In genomic region chr4:27366424-27366823, GRCh38 we compare ENCODE assay signal across 26 cellular contexts.
A peak's percentile ranks its signal among the peaks of the same experiment; 100 is the strongest.
DNase-seq lines count a peak whose midpoint lies in the region; ATAC-seq and TF ChIP-seq lines count a peak whose summit lies in the region.
"Had no signal": no experiment of that assay in that cellular context is flagged by ENCODE, and none has a peak within 500 bp of the region (broad histone marks: within the 10 kb centered on the region; RNA-seq: fewer than 3 reads in every experiment).

No MANE protein-coding gene starts in this region.

- intact Hi-C loops in PC-3 (cut with micrococcal nuclease) (no loop called here), sciatic nerve (cut with DNase I) (no loop called here)

- no TSS peak for BruUV-seq in PC-3 (replicated peaks; lab: Mats Ljungman, UMichigan)

- POLR2A ChIA-PET in PC-3 (lab: Charles Lee; ENCODE audit: unreplicated experiment) = no interaction called here

- in situ Hi-C loops in GM13976 (cut with MboI; ENCODE audit: low sequenced_read_pairs, unreplicated experiment) = no loop called here

- H3F3A ChIP-seq in PC-3 (ENCODE audit: low read length, unreplicated experiment) = no peaks in the 10 kb centered on the region

- H3K9ac ChIP-seq in PC-3 (ENCODE audit: low read length) = no peak overlapping the region

- no peaks in the 10 kb centered on the region for H4K20me1 ChIP-seq in PC-3 (ENCODE audit: low read length)

- no peak overlapping the region for H2AFZ ChIP-seq in PC-3 (ENCODE audit: low read length)

- CTCF ChIA-PET in PC-3 (lab: Charles Lee) = no interaction called here

- H3K27ac ChIP-seq in PC-3 (ENCODE audit: low read length) = no peak overlapping the region
- H3K27ac ChIP-seq: SJCRH30 had no signal

- ATAC-seq in PC-3 (no peak), sciatic nerve (no peak), GM19328 (IDR thresholded peaks at IDR 0.05; ENCODE audit: unreplicated experiment) (no peak), HG03439 (IDR thresholded peaks at IDR 0.05; ENCODE audit: unreplicated experiment) (no peak)
- ATAC-seq: activated T-cell treated with anti-CD3 and anti-CD28 coated beads, Interleukin-2, amount 50 U/mL, for 4 hours; left lobe of liver; stimulated activated effector memory CD8-positive, alpha-beta T cell treated with anti-CD3 and anti-CD28 coated beads, Interleukin-12 subunit alpha, Interleukin-12 subunit beta, amount 100 ng/mL, for 72 hours; T-cell had no signal

- no peak overlapping the region for H3K4me3 ChIP-seq in PC-3 (ENCODE audit: low read length)
- H3K4me3 ChIP-seq in epithelial cell of esophagus (ENCODE audit: low read length) = no peak overlapping the region
- H3K4me3 ChIP-seq: SJCRH30, smooth muscle cell had no signal

- H3K9me2 ChIP-seq in PC-3 (replicated peaks; ENCODE audit: low read length) = no peaks in the 10 kb centered on the region

- H3K4me1 ChIP-seq in PC-3 (ENCODE audit: insufficient read depth, low read length) = peaks cover 11% of the 10 kb centered on the region
- H3K4me1 ChIP-seq: SJCRH30 had no signal

- DNase-seq in EH (ENCODE audit: low read depth) (peak; percentile 55), PC-3 (peak; percentile 72), epithelial cell of esophagus (ENCODE audit: low read depth) (peak; percentile 34), non-pigmented ciliary epithelial cell (ENCODE audit: low read depth) (peak; percentile 55), sciatic nerve (ENCODE audit: low spot score) (no peak), GM13976 (ENCODE audit: low spot score) (no peak)
- DNase-seq: ACHN; activated CD4-positive, alpha-beta T cell treated with anti-CD3 and anti-CD28 coated beads for 1 hour; activated CD8-positive, alpha-beta memory T cell treated with anti-CD3 and anti-CD28 coated beads for 24 hours; activated T-cell treated with anti-CD3 and anti-CD28 coated beads, Interleukin-2, amount 50 U/mL, for 4 hours; CD4-positive, CD25-positive, alpha-beta regulatory T cell; central memory CD4-positive, alpha-beta T cell; dermis blood vessel endothelial cell; foreskin melanocyte; naive B cell; NCI-H1436; NCI-H524 treated with DMSO at 0.1 percent for 48 hours; occipital lobe; SJCRH30; stimulated activated CD4-positive, alpha-beta T cell treated with anti-CD3 and anti-CD28 coated beads, Interleukin-2, amount 100 ng/mL, for 24 hours; T-cell had no signal

- no peaks in the 10 kb centered on the region for H3K36me3 ChIP-seq in PC-3 (ENCODE audit: low read depth, low read length)
- H3K36me3 ChIP-seq: SJCRH30 had no signal

- no peaks in the 10 kb centered on the region for H3K27me3 ChIP-seq in PC-3 (ENCODE audit: low read length)
- H3K27me3 ChIP-seq: SJCRH30 had no signal

- H3K79me2 ChIP-seq in PC-3 (ENCODE audit: low read length) = no peaks in the 10 kb centered on the region

- no peak overlapping the region for H3K4me2 ChIP-seq in PC-3 (ENCODE audit: low read length)
- H3K4me2 ChIP-seq: smooth muscle cell had no signal

- TF ChIP-seq CTCF in PC-3 (conservative IDR thresholded peaks at IDR 0.05; ENCODE audit: low read depth, low read length) (no peak), epithelial cell of esophagus (IDR thresholded peaks at IDR 0.05; ENCODE audit: insufficient read depth, low read depth, low read length, missing control alignments) (no peak), GM13976 (IDR thresholded peaks at IDR 0.05; ENCODE audit: borderline replicate concordance, control extremely low read depth, extremely low read depth, insufficient read depth, missing control alignments) (no peak)

- H3K9me3 ChIP-seq in PC-3 (ENCODE audit: low read length) = no peaks in the 10 kb centered on the region
- H3K9me3 ChIP-seq: SJCRH30 had no signal

Comparison
In these comparisons a context has a peak if more than half of its experiments do, and no peak if none do; other contexts are left out.
1. DNase-seq: peak in EH (single experiment), PC-3 (single experiment), epithelial cell of esophagus (single experiment) and non-pigmented ciliary epithelial cell (single experiment); none in sciatic nerve (single experiment) and GM13976 (single experiment).